ENCODE assay signal across 11 cellular contexts in the genomic region with DNA sequence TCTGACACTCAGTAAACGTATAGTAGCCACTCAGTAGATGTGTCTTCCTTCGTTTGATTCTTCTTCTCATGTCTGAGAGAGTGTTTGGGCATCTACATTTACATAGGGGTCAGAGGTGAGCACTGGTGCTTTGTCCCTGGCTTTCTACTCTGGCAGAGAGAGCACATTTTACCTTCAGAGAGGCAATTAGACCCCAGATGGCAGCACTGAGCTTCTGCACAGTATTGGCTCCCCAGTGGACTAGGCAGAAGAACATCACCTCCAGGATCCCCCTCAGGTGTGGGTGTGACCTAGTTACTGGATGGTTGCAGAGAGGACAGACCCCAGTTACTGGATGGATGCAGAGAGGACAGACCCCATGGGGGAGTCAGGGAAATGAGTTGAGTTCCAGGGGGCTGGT.
DNase-seq lines count a peak whose midpoint lies in the region; ATAC-seq and TF ChIP-seq lines count a peak whose summit lies in the region.
"Had no signal": no experiment of that assay in that cellular context is flagged by ENCODE, and none has a peak within 500 bp of the region (broad histone marks: within the 10 kb centered on the region; RNA-seq: fewer than 3 reads in every experiment).

No MANE protein-coding gene starts in this region.

- H3K79me2 ChIP-seq in neural cell (replicated peaks; ENCODE audit: insufficient read depth, low read length) = no peaks in the 10 kb centered on the region

- H3K4me2 ChIP-seq in neural cell (ENCODE audit: low read length) = no peak overlapping the region

- no peak overlapping the region for H3K4me3 ChIP-seq in HUES48 (ENCODE audit: low read depth, low read length)
- no peak overlapping the region for H3K4me3 ChIP-seq in adrenal gland
- no peak overlapping the region for H3K4me3 ChIP-seq in neural cell (ENCODE audit: low read length)

- no peaks in the 10 kb centered on the region for H3K27me3 ChIP-seq in HUES48 (ENCODE audit: control insufficient read depth, insufficient read depth, low read length)
- H3K27me3 ChIP-seq in adrenal gland = no peaks in the 10 kb centered on the region
- no peaks in the 10 kb centered on the region for H3K27me3 ChIP-seq in neural cell (ENCODE audit: insufficient read depth, low read depth, low read length)

- no peak overlapping the region for H2AFZ ChIP-seq in neural cell (ENCODE audit: low read depth, low read length)

- H3K36me3 ChIP-seq in HUES48 (ENCODE audit: control insufficient read depth, insufficient read depth, low read length) (no peaks in the 10 kb centered on the region), adrenal gland (replicated peaks in 1 of 2) (no peaks in the 10 kb centered on the region), neural cell (ENCODE audit: insufficient read depth, low read length) (no peaks in the 10 kb centered on the region)

- H3K4me1 ChIP-seq in HUES48 (ENCODE audit: control insufficient read depth, insufficient read depth, low read length) (peaks cover 31% of the 10 kb centered on the region), adrenal gland (replicated peaks in 1 of 2) (peaks cover 0 to 12% of the 10 kb centered on the region in 2 donors)

- TF ChIP-seq POLR2A in adrenal gland (IDR thresholded peaks at IDR 0.05) = no peak

- TF ChIP-seq EP300 in neural cell (conservative IDR thresholded peaks at IDR 0.05; ENCODE audit: poor library complexity, severe bottlenecking) = no peak

- H3K9me3 ChIP-seq in HUES48 (ENCODE audit: control insufficient read depth, insufficient read depth, low read length) = peaks cover 16% of the 10 kb centered on the region
- no peaks in the 10 kb centered on the region for H3K9me3 ChIP-seq in adrenal gland (replicated peaks in 1 of 3)
- H3K9me3 ChIP-seq in neural cell (ENCODE audit: low read length) = peaks cover 3% of the 10 kb centered on the region

- peak; percentile 11 for TF ChIP-seq RAD21 in neural cell (conservative IDR thresholded peaks at IDR 0.05)

- no peak for ATAC-seq in GM21717 (IDR thresholded peaks at IDR 0.05; ENCODE audit: unreplicated experiment)

- intact Hi-C loops in adrenal gland (cut with DNase I) = no loop called here

- no peaks in the 10 kb centered on the region for H4K20me1 ChIP-seq in neural cell (ENCODE audit: insufficient read depth)

- DNase-seq in DMS 273 (lab: John Stamatoyannopoulos, UW; ENCODE audit: unreplicated experiment) (peak; percentile 29), DMS 273 treated with DMSO at 0.1 percent for 48 hours (lab: John Stamatoyannopoulos, UW) (no peak), adrenal gland (peak in 3 of 7 donors; percentile 25 to 64 (median 35)), AG08396 (ENCODE audit: low spot score) (no peak), D341Med (ENCODE audit: low spot score) (no peak)
- DNase-seq: 8988T, cerebellar nuclear complex, NCI-H1694 had no signal

- no peaks in the 10 kb centered on the region for H3F3A ChIP-seq in neural cell (ENCODE audit: insufficient read depth, low read length, poor library complexity, severe bottlenecking)

- 61 to 84% (median 74%) methylated on average over 2 of the region's 2 CpGs for WGBS in adrenal gland, 4 donors

- peak overlapping the region; percentile 76 for H3K27ac ChIP-seq in HUES48 (ENCODE audit: low read depth, low read length)
- H3K27ac ChIP-seq in adrenal gland = no peak overlapping the region
- H3K27ac ChIP-seq in neural cell (ENCODE audit: low read length) = no peak overlapping the region

- TF ChIP-seq CTCF in adrenal gland (IDR thresholded peaks at IDR 0.05) = peak; percentile 14 to 46 (median 30)
- no peak for TF ChIP-seq CTCF in neural cell (IDR thresholded peaks at IDR 0.05; ENCODE audit: poor library complexity, severe bottlenecking)

- H3K9ac ChIP-seq in HUES48 (ENCODE audit: low read depth, low read length) (no peak overlapping the region), neural cell (ENCODE audit: low read length) (no peak overlapping the region)

- H3K9me2 ChIP-seq in neural cell (ENCODE audit: insufficient read depth, low read length) = no peaks in the 10 kb centered on the region

TF ChIP-seq in neural cell, 6 proteins besides CTCF, POLR2A, EP300 and RAD21:
- no peak for TF ChIP-seq POLR2AphosphoS5 (IDR thresholded peaks at IDR 0.05)
- no peak for TF ChIP-seq EZH2 (IDR thresholded peaks at IDR 0.05; ENCODE audit: borderline replicate concordance, insufficient read depth, low read length, poor library complexity, severe bottlenecking)
- no peak for TF ChIP-seq TAF1 (IDR thresholded peaks at IDR 0.05; ENCODE audit: low read depth)
- no peak for TF ChIP-seq MXI1 (conservative IDR thresholded peaks at IDR 0.05; ENCODE audit: poor library complexity, severe bottlenecking)
- TF ChIP-seq SMC3 (conservative IDR thresholded peaks at IDR 0.05; ENCODE audit: poor library complexity) = no peak
- TF ChIP-seq, protein P1, sequence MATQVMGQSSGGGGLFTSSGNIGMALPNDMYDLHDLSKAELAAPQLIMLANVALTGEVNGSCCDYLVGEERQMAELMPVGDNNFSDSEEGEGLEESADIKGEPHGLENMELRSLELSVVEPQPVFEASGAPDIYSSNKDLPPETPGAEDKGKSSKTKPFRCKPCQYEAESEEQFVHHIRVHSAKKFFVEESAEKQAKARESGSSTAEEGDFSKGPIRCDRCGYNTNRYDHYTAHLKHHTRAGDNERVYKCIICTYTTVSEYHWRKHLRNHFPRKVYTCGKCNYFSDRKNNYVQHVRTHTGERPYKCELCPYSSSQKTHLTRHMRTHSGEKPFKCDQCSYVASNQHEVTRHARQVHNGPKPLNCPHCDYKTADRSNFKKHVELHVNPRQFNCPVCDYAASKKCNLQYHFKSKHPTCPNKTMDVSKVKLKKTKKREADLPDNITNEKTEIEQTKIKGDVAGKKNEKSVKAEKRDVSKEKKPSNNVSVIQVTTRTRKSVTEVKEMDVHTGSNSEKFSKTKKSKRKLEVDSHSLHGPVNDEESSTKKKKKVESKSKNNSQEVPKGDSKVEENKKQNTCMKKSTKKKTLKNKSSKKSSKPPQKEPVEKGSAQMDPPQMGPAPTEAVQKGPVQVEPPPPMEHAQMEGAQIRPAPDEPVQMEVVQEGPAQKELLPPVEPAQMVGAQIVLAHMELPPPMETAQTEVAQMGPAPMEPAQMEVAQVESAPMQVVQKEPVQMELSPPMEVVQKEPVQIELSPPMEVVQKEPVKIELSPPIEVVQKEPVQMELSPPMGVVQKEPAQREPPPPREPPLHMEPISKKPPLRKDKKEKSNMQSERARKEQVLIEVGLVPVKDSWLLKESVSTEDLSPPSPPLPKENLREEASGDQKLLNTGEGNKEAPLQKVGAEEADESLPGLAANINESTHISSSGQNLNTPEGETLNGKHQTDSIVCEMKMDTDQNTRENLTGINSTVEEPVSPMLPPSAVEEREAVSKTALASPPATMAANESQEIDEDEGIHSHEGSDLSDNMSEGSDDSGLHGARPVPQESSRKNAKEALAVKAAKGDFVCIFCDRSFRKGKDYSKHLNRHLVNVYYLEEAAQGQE (IDR thresholded peaks at IDR 0.05; ENCODE audit: borderline replicate concordance) = no peak
TF ChIP-seq in neural cell: peak in this region for 0.
